Comparison of ENCODE assay signal across 20 cellular contexts in the genomic region with DNA sequence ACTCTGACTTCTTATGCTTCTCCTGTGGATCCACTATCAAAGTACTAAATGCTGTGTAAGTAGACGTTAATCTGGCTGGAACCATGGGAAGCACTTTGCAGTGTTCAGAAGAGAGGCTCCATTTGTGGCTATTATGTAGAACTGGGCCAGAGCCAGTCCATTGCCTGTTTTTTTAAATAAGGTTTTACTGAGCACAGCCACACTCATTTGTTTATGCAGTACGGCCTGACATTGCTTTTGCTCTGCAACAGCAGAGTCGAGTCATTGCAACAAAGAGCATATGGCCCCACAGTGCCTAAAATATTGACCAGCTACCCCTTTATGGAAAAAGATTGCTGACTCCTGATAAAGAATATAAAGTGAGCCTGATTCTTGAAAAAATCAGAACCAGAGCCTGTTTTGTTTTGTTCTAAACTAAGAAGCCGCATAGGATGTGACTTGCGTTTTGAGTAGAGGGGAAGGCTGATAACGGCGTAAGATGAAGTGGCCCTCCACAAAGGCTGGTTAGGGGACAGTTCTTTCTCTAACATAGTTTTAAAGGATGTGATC.
DNase-seq lines count a peak whose midpoint lies in the region; ATAC-seq lines count a peak whose summit lies in the region.
"Had no signal": no experiment of that assay in that cellular context is flagged by ENCODE, and none has a peak within 500 bp of the region (broad histone marks: within the 10 kb centered on the region; RNA-seq: fewer than 3 reads in every experiment).

No MANE protein-coding gene starts in this region.

- H3K27me3 ChIP-seq in layer of hippocampus (ENCODE audit: control insufficient read depth, insufficient read depth, low read length) = no peaks in the 10 kb centered on the region

- ATAC-seq in GM21737 (IDR thresholded peaks at IDR 0.05; ENCODE audit: unreplicated experiment) (no peak), GM21786 (IDR thresholded peaks at IDR 0.05; ENCODE audit: unreplicated experiment) (no peak)

- H3K27ac ChIP-seq in cingulate gyrus (ENCODE audit: low read depth, low read length) = peak overlapping the region; percentile 42
- peak overlapping the region; percentile 10 for H3K27ac ChIP-seq in layer of hippocampus (ENCODE audit: low read depth, low read length)
- peak overlapping the region; percentile 16 for H3K27ac ChIP-seq in substantia nigra (ENCODE audit: low read depth, low read length, poor library complexity, severe bottlenecking)
- H3K27ac ChIP-seq: 22Rv1 had no signal

- peak; percentile 2 for DNase-seq in NCI-H82 (lab: John Stamatoyannopoulos, UW)
- no peak for DNase-seq in NCI-H82 treated with DMSO at 0.1 percent for 48 hours (lab: John Stamatoyannopoulos, UW; ENCODE audit: unreplicated experiment)
- peak in 2 of 49 donors; percentile 9 to 14 for DNase-seq in substantia nigra (lab: John Stamatoyannopoulos, UW)
- no peak for DNase-seq in HCEC 1CT
- DNase-seq: CD4-positive, alpha-beta memory T cell; DMS79; HFFc6; Kasumi-1; MM.1S; NCI-H1092 treated with DMSO at 0.1 percent for 48 hours; NCI-H1694; NCI-H2227 treated with DMSO at 0.1 percent for 48 hours; NCI-H524; NK-92 treated with Interleukin-12 subunit alpha and Interleukin-12 subunit beta, amount 100 ng/mL, for 24 hours; SHP77 treated with DMSO at 0.1 percent for 48 hours had no signal
